Comparison of ENCODE assay signal across 23 cellular contexts in the genomic region with DNA sequence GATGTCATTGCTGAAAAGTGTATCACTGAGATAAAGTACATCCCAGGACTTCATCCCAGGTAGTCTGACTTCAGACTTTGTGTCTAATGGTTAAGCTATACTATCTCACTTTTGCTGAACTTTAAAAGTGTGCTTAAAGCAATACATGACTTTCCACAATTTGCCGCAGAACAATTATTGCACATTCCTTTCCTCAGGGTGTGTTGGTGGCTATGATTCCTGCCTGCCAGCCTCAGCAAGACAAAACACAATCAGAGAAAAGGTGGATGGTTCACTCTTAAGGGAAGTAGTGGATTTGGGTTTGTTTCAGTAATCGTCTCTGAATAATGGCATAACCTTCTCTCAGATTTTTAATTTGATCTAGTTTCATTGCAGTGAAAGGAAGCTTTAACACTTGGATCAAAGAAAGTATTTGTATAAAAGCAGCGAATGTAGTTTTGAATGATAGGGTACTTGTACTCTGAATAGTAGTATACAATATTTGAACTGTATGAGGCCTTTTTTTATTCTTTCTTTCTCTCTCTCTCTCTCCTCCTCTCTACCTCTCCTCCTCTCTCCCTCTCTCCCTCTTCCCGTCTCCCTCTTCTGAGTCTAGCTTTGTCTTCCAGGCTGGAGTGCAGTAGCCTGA. TPM values are rescaled to one million over a fixed set of nuclear protein-coding genes. Genes with fewer than 3 reads are reported as not detected.
DNase-seq lines count a peak whose midpoint lies in the region; ATAC-seq, FAIRE-seq and TF ChIP-seq lines count a peak whose summit lies in the region.
"Had no signal": no experiment of that assay in that cellular context is flagged by ENCODE, and none has a peak within 500 bp of the region (broad histone marks: within the 10 kb centered on the region; RNA-seq: fewer than 3 reads in every experiment).

No MANE protein-coding gene starts in this region.

- H3K79me2 ChIP-seq in keratinocyte (ENCODE audit: control insufficient read depth, insufficient read depth, low read length) (peaks cover 7% of the 10 kb centered on the region), smooth muscle cell (ENCODE audit: low read depth) (peaks cover 7% of the 10 kb centered on the region)

- peaks cover 19% of the 10 kb centered on the region for H3K4me1 ChIP-seq in CD4-positive, CD25-positive, alpha-beta regulatory T cell (ENCODE audit: control insufficient read depth, insufficient read depth, low read length, poor library complexity, severe bottlenecking)
- peaks cover 23% of the 10 kb centered on the region for H3K4me1 ChIP-seq in CD8-positive, alpha-beta T cell (ENCODE audit: insufficient read depth, low read length)
- peaks cover 21% of the 10 kb centered on the region for H3K4me1 ChIP-seq in keratinocyte (ENCODE audit: control insufficient read depth, extremely low read depth, insufficient read depth, low read length)
- H3K4me1 ChIP-seq in smooth muscle cell (ENCODE audit: low read depth), result no peaks in the 10 kb centered on the region

- H4K20me1 ChIP-seq in keratinocyte (ENCODE audit: control insufficient read depth, extremely low read depth, insufficient read depth, low read length) (no peaks in the 10 kb centered on the region), smooth muscle cell (ENCODE audit: low read depth) (peaks cover 25% of the 10 kb centered on the region)

- H3K4me3 ChIP-seq in CD4-positive, CD25-positive, alpha-beta regulatory T cell (ENCODE audit: low read depth, low read length), result no peak overlapping the region
- no peak overlapping the region for H3K4me3 ChIP-seq in CD8-positive, alpha-beta T cell (ENCODE audit: low read depth, low read length)
- H3K4me3 ChIP-seq in keratinocyte (ENCODE audit: control insufficient read depth in 2 of 3, extremely low read depth in 1 of 3, insufficient read depth in 2 of 3, low read depth in 1 of 3, low read length in 3 of 3) (peak overlapping the region in 1 of 3 experiments; percentile 26), smooth muscle cell (no peak overlapping the region)
- H3K4me3 ChIP-seq: GM12878, thyroid gland had no signal

- H3K36me3 ChIP-seq in CD4-positive, CD25-positive, alpha-beta regulatory T cell (ENCODE audit: control insufficient read depth, insufficient read depth, low read length), result peaks cover 10% of the 10 kb centered on the region
- H3K36me3 ChIP-seq in CD8-positive, alpha-beta T cell (ENCODE audit: insufficient read depth, low read length), result no peaks in the 10 kb centered on the region
- H3K36me3 ChIP-seq in keratinocyte (ENCODE audit: control insufficient read depth in 2 of 2, extremely low read depth in 1 of 2, insufficient read depth in 2 of 2, low read length in 2 of 2) (no peaks in the 10 kb centered on the region), smooth muscle cell (ENCODE audit: low read depth) (no peaks in the 10 kb centered on the region)
- H3K36me3 ChIP-seq: brain microvascular endothelial cell, thyroid gland had no signal

- H3K9me3 ChIP-seq in CD4-positive, CD25-positive, alpha-beta regulatory T cell (ENCODE audit: control insufficient read depth in 2 of 2, low read length in 2 of 2), result no peaks in the 10 kb centered on the region
- no peaks in the 10 kb centered on the region for H3K9me3 ChIP-seq in CD8-positive, alpha-beta T cell (ENCODE audit: low read length)
- H3K9me3 ChIP-seq in keratinocyte (ENCODE audit: control insufficient read depth, low read depth, low read length) (no peaks in the 10 kb centered on the region), smooth muscle cell (replicated peaks; ENCODE audit: low read depth) (no peaks in the 10 kb centered on the region)
- H3K9me3 ChIP-seq: thyroid gland had no signal

- H3K9me3 Mint-ChIP-seq in CD4-positive, CD25-positive, alpha-beta regulatory T cell, result no peaks in the 10 kb centered on the region
- H3K9me3 Mint-ChIP-seq in CD8-positive, alpha-beta T cell, result no peaks in the 10 kb centered on the region

- H3K27me3 ChIP-seq in CD4-positive, CD25-positive, alpha-beta regulatory T cell (ENCODE audit: control insufficient read depth, insufficient read depth, low read length), result no peaks in the 10 kb centered on the region
- no peaks in the 10 kb centered on the region for H3K27me3 ChIP-seq in CD8-positive, alpha-beta T cell (ENCODE audit: insufficient read depth, low read length)
- H3K27me3 ChIP-seq in keratinocyte (ENCODE audit: control insufficient read depth, extremely low read depth, insufficient read depth, low read length), result no peaks in the 10 kb centered on the region
- no peaks in the 10 kb centered on the region for H3K27me3 ChIP-seq in smooth muscle cell (ENCODE audit: low read depth)
- H3K27me3 ChIP-seq: brain microvascular endothelial cell, thyroid gland had no signal

- H3K4me2 ChIP-seq in keratinocyte (ENCODE audit: control insufficient read depth, extremely low read depth, insufficient read depth, low read depth, low read length), result peak overlapping the region; percentile 71
- no peak overlapping the region for H3K4me2 ChIP-seq in smooth muscle cell

- intact Hi-C loops in CD8-positive, alpha-beta T cell (cut with DNase I, micrococcal nuclease), result no loop called here

- H3F3A ChIP-seq in smooth muscle cell (ENCODE audit: low read depth), result no peaks in the 10 kb centered on the region

- H3K27me3 Mint-ChIP-seq in CD4-positive, CD25-positive, alpha-beta regulatory T cell, result no peaks in the 10 kb centered on the region
- no peaks in the 10 kb centered on the region for H3K27me3 Mint-ChIP-seq in CD8-positive, alpha-beta T cell (ENCODE audit: low read depth)
- H3K27me3 Mint-ChIP-seq: stimulated activated naive B cell treated with anti-CD40 and anti-IgM and Interleukin-4, amounts not matched to agents 10 μg/mL and 1 μg/mL and 100 μg/mL, for 72 hours had no signal

- POLR2A ChIA-PET in CD8-positive, alpha-beta T cell (lab: Charles Lee), result no interaction called here

- ATAC-seq in CD4-positive, CD25-positive, alpha-beta regulatory T cell (ENCODE audit: low read depth in 2 of 2), result no peak
- no peak for ATAC-seq in CD8-positive, alpha-beta T cell
- no peak for ATAC-seq in GM18861 (IDR thresholded peaks at IDR 0.05; ENCODE audit: unreplicated experiment)
- ATAC-seq: GM12878; stimulated activated naive B cell treated with anti-CD40 and anti-IgM and Interleukin-4, amounts not matched to agents 10 μg/mL and 1 μg/mL and 100 μg/mL, for 72 hours had no signal

- peak overlapping the region in 2 of 3 donors; percentile 77 to 80 for H3K27ac Mint-ChIP-seq in CD4-positive, CD25-positive, alpha-beta regulatory T cell
- peak overlapping the region; percentile 76 for H3K27ac Mint-ChIP-seq in CD8-positive, alpha-beta T cell

- CTCF ChIA-PET in CD8-positive, alpha-beta T cell (lab: Charles Lee), result interaction anchor here (0.6 to 1.5 kb wide), 2 partner anchors 11 to 34 kb away, joined by 4 read pairs; no protein-coding TSS in a partner anchor

- peak overlapping the region; percentile 42 for H3K27ac ChIP-seq in CD4-positive, CD25-positive, alpha-beta regulatory T cell (ENCODE audit: insufficient read depth, low read length, poor library complexity, severe bottlenecking)
- no peak overlapping the region for H3K27ac ChIP-seq in CD8-positive, alpha-beta T cell (ENCODE audit: low read depth, low read length)
- peak overlapping the region; percentile 15 for H3K27ac ChIP-seq in keratinocyte (ENCODE audit: control insufficient read depth, insufficient read depth, low read length)
- no peak overlapping the region for H3K27ac ChIP-seq in smooth muscle cell (ENCODE audit: low read depth)
- H3K27ac ChIP-seq: brain microvascular endothelial cell, thyroid gland, VCaP had no signal

- peak overlapping the region in 2 of 4 donors; percentile 23 to 34 for H3K4me3 Mint-ChIP-seq in CD4-positive, CD25-positive, alpha-beta regulatory T cell
- H3K4me3 Mint-ChIP-seq in CD8-positive, alpha-beta T cell, result no peak overlapping the region
- H3K4me3 Mint-ChIP-seq: stimulated activated naive B cell treated with anti-CD40 and anti-IgM and Interleukin-4, amounts not matched to agents 10 μg/mL and 1 μg/mL and 100 μg/mL, for 72 hours had no signal

- 87% methylated on average over 3 of the region's 4 CpGs for WGBS in smooth muscle cell (ENCODE audit: low lambda C conversion rate)

- TF ChIP-seq CTCF in CD8-positive, alpha-beta T cell (IDR thresholded peaks at IDR 0.05), result no peak
- TF ChIP-seq CTCF in keratinocyte (optimal IDR thresholded peaks at IDR 0.05 in 1 of 3, IDR thresholded peaks at IDR 0.05 in 1 of 3, conservative IDR thresholded peaks at IDR 0.05 in 1 of 3; ENCODE audit: extremely low read depth in 1 of 3, insufficient read depth in 2 of 3, low read length in 3 of 3), result no peak
- TF ChIP-seq CTCF in smooth muscle cell (IDR thresholded peaks at IDR 0.05; ENCODE audit: borderline replicate concordance, insufficient read depth, poor library complexity, severe bottlenecking), result no peak

- peaks cover 27 to 76% (median 60%) of the 10 kb centered on the region in 4 donors for H3K4me1 Mint-ChIP-seq in CD4-positive, CD25-positive, alpha-beta regulatory T cell
- peaks cover 67% of the 10 kb centered on the region for H3K4me1 Mint-ChIP-seq in CD8-positive, alpha-beta T cell (ENCODE audit: low read depth)

- H2AFZ ChIP-seq in keratinocyte (ENCODE audit: control insufficient read depth, low read length) (peak overlapping the region; percentile 42), smooth muscle cell (ENCODE audit: low read depth) (no peak overlapping the region)

- peaks cover 13% of the 10 kb centered on the region for H3K36me3 Mint-ChIP-seq in CD4-positive, CD25-positive, alpha-beta regulatory T cell
- H3K36me3 Mint-ChIP-seq in CD8-positive, alpha-beta T cell, result peaks cover 35% of the 10 kb centered on the region

- dilution Hi-C loops in keratinocyte (cut with MboI; ENCODE audit: extremely low pct_ligation_motif_present, low sequenced_read_pairs), result no loop called here

- FAIRE-seq in keratinocyte (lab: Jason Lieb, UNC), result peak; percentile 71
- no peak for FAIRE-seq in GM19239 (lab: Jason Lieb, UNC)
- FAIRE-seq: GM12878, kidney had no signal

- H3K9ac ChIP-seq in keratinocyte (ENCODE audit: control insufficient read depth, extremely low read depth, insufficient read depth, low read length) (peak overlapping the region; percentile 23), smooth muscle cell (ENCODE audit: low read depth) (no peak overlapping the region)

- H3K9me1 ChIP-seq in keratinocyte (ENCODE audit: control insufficient read depth, extremely low read depth, insufficient read depth, low read length), result no peaks in the 10 kb centered on the region

- no peak for DNase-seq in CD4-positive, CD25-positive, alpha-beta regulatory T cell
- no peak for DNase-seq in CD8-positive, alpha-beta T cell
- DNase-seq in astrocyte of the hippocampus (ENCODE audit: low read depth, low spot score) (peak; percentile 14), keratinocyte (ENCODE audit: low read depth, low spot score) (no peak), NCI-H1436 treated with DMSO at 0.1 percent for 48 hours (lab: John Stamatoyannopoulos, UW) (no peak), GM19239 (ENCODE audit: insufficient read length, low spot score) (no peak), smooth muscle cell (lab: John Stamatoyannopoulos, UW; ENCODE audit: unreplicated experiment) (no peak)
- DNase-seq: activated gamma-delta T cell; brain microvascular endothelial cell; DMS 273 treated with DMSO at 0.1 percent for 48 hours; GDM1; hippocampal formation; Karpas-422; kidney; mesendoderm; NCI-H1092 treated with DMSO at 0.1 percent for 48 hours; NCI-H510A; stimulated activated naive B cell treated with anti-CD40 and anti-IgM and Interleukin-4, amounts not matched to agents 10 μg/mL and 1 μg/mL and 100 μg/mL, for 72 hours; T-helper 1 cell; thyroid gland had no signal

RNA-seq across cellular contexts. Expression of a gene that starts 47.0 kb away (rescaled TPM):
- 115 TPM for total RNA-seq in CD4-positive, CD25-positive, alpha-beta regulatory T cell
- 10 to 100 TPM; 54.4 to 78.4 (median 62.6) TPM for polyA plus RNA-seq in CD4-positive, CD25-positive, alpha-beta regulatory T cell
- 10 to 100 TPM; 64.1 to 64.4 TPM for total RNA-seq in CD8-positive, alpha-beta T cell
- polyA plus RNA-seq in keratinocyte (6.7 to 9.8 TPM (median 7.1 TPM) in 3 replicates), smooth muscle cell (6.7 and 7.3 TPM in 2 replicates)
- 15.8 TPM for polyA plus RNA-seq in keratinocyte (2011; ENCODE audit: low read depth)
- 4.1 and 7.5 TPM in 2 replicates for polyA plus RNA-seq in keratinocyte (2011; cell fraction: cytosol; rRNA removed)
- polyA plus RNA-seq in keratinocyte (2011; cell fraction: nucleus; rRNA removed), result 9.9 and 11.4 TPM in 2 replicates
- 6.9 and 11.3 TPM in 2 replicates for polyA plus RNA-seq in keratinocyte (2012; ENCODE audit: low replicate concordance)
- polyA minus RNA-seq in keratinocyte, result 3.5 to 30.1 TPM (median 13.8 TPM) in 3 replicates
- 8.2 TPM for polyA minus RNA-seq in keratinocyte (2011; cell fraction: cytosol; rRNA and poly(A)+ RNA removed)
- polyA minus RNA-seq in keratinocyte (2011; cell fraction: nucleus; rRNA and poly(A)+ RNA removed), result 8.8 and 17.3 TPM in 2 replicates
- total RNA-seq in smooth muscle cell, result 11.0 and 16.9 TPM in 2 replicates

RNA-seq across cellular contexts. Expression of a gene that starts 47.2 kb away (rescaled TPM):
- total RNA-seq in CD4-positive, CD25-positive, alpha-beta regulatory T cell, result 15.2 TPM
- 10 to 100 TPM; 15.4 to 21.8 (median 20.6) TPM for polyA plus RNA-seq in CD4-positive, CD25-positive, alpha-beta regulatory T cell
- total RNA-seq in CD8-positive, alpha-beta T cell, result 10 to 100 TPM; 15.8 to 16.4 TPM
- polyA plus RNA-seq in keratinocyte (13.4 to 28.6 TPM (median 17.7 TPM) in 3 replicates), smooth muscle cell (15.0 and 16.8 TPM in 2 replicates)
- 13.4 TPM for polyA plus RNA-seq in keratinocyte (2011; ENCODE audit: low read depth)
- polyA plus RNA-seq in keratinocyte (2011; cell fraction: cytosol; rRNA removed), result 13.2 and 20.7 TPM in 2 replicates
- polyA plus RNA-seq in keratinocyte (2011; cell fraction: nucleus; rRNA removed), result 14.1 and 23.2 TPM in 2 replicates
- polyA plus RNA-seq in keratinocyte (2012; ENCODE audit: low replicate concordance), result 16.2 and 17.1 TPM in 2 replicates
- 2.8 to 7.5 TPM (median 3.0 TPM) in 3 replicates for polyA minus RNA-seq in keratinocyte
- 6.3 TPM for polyA minus RNA-seq in keratinocyte (2011; cell fraction: cytosol; rRNA and poly(A)+ RNA removed)
- polyA minus RNA-seq in keratinocyte (2011; cell fraction: nucleus; rRNA and poly(A)+ RNA removed), result 6.2 and 9.8 TPM in 2 replicates
- total RNA-seq in smooth muscle cell, result 22.5 and 24.0 TPM in 2 replicates

Comparison
In these comparisons a context has a peak if more than half of its experiments do, and no peak if none do; other contexts are left out.
1. H3K27ac ChIP-seq: peak in CD4-positive, CD25-positive, alpha-beta regulatory T cell (single experiment) and keratinocyte (single experiment); none in CD8-positive, alpha-beta T cell (single experiment) and smooth muscle cell (single experiment).